1 cellular context compared by ENCODE assay signal in genomic region chr5:172659909-172660628, GRCh38.
A peak's percentile ranks its signal among the peaks of the same experiment; 100 is the strongest.
TF ChIP-seq lines count a peak whose summit lies in the region.

No MANE protein-coding gene starts in this region.

TF ChIP-seq in HepG2, 621 proteins besides CTCF, POLR2A, EP300 and RAD21 (continued from another document and continues in another):
- TF ChIP-seq ZBTB26 (CRISPR knock-in tag; IDR thresholded peaks at IDR 0.05; ENCODE audit: borderline replicate concordance) (no peak), HOXA9 (CRISPR knock-in tag; IDR thresholded peaks at IDR 0.05; ENCODE audit: borderline replicate concordance) (peak; percentile 55; the same call in 1 of the 2 replicates), ZFP62 (CRISPR knock-in tag; IDR thresholded peaks at IDR 0.05) (no peak), PBX2 (CRISPR knock-in tag; IDR thresholded peaks at IDR 0.05) (peak; percentile 31; the same call in 1 of the 2 replicates), ZNF782 (CRISPR knock-in tag; IDR thresholded peaks at IDR 0.05; ENCODE audit: borderline replicate concordance) (no peak), ZC3H4 (CRISPR knock-in tag; IDR thresholded peaks at IDR 0.05; ENCODE audit: borderline replicate concordance) (no peak), ZNF431 (CRISPR knock-in tag; IDR thresholded peaks at IDR 0.05; ENCODE audit: borderline replicate concordance, low read depth) (no peak; the same call in 1 of the 2 replicates), ZBTB2 (CRISPR knock-in tag; IDR thresholded peaks at IDR 0.05; ENCODE audit: low read depth) (0 out of 2 replicates have a peak, but pooled peaks have one; percentile 41), RCOR2 (CRISPR knock-in tag; IDR thresholded peaks at IDR 0.05) (0 out of 2 replicates have a peak, but pooled peaks have one; percentile 54), BCL3 (CRISPR knock-in tag; IDR thresholded peaks at IDR 0.05) (peak; percentile 49), BORCS8-MEF2B (CRISPR knock-in tag; IDR thresholded peaks at IDR 0.05) (peak; percentile 26; the same call in 1 of the 2 replicates), MAF1 (CRISPR knock-in tag; IDR thresholded peaks at IDR 0.05; ENCODE audit: borderline replicate concordance) (no peak), CENPBD1 (CRISPR knock-in tag; IDR thresholded peaks at IDR 0.05; ENCODE audit: borderline replicate concordance, low read depth) (no peak), POGK (CRISPR knock-in tag; conservative IDR thresholded peaks at IDR 0.05) (peak; percentile 42; the same call in 1 of the 2 replicates), ZBTB44 (CRISPR knock-in tag; IDR thresholded peaks at IDR 0.05) (no peak), ARHGAP35 (CRISPR knock-in tag; IDR thresholded peaks at IDR 0.05; ENCODE audit: borderline replicate concordance) (no peak), TERF1 (CRISPR knock-in tag; IDR thresholded peaks at IDR 0.05) (no peak), ZKSCAN5 (CRISPR knock-in tag; IDR thresholded peaks at IDR 0.05) (no peak), NFE2L2 (IDR thresholded peaks at IDR 0.05; ENCODE audit: low read length) (no peak), ZNF569 (CRISPR knock-in tag; IDR thresholded peaks at IDR 0.05; ENCODE audit: borderline replicate concordance) (no peak), ZNF710 (CRISPR knock-in tag; IDR thresholded peaks at IDR 0.05; ENCODE audit: borderline replicate concordance) (peak; percentile 54; the same call in 1 of the 2 replicates), ZNF564 (CRISPR knock-in tag; IDR thresholded peaks at IDR 0.05) (peak; percentile 72; the same call in 1 of the 2 replicates), CEBPG (CRISPR knock-in tag; IDR thresholded peaks at IDR 0.05) (no peak), ZNF18 (CRISPR knock-in tag; IDR thresholded peaks at IDR 0.05; ENCODE audit: insufficient replicate concordance) (peak; percentile 57), RELA (CRISPR knock-in tag; IDR thresholded peaks at IDR 0.05) (no peak), CERS6 (CRISPR knock-in tag; IDR thresholded peaks at IDR 0.05) (no peak), FOXP1 (IDR thresholded peaks at IDR 0.05) (no peak), FOXP1 (CRISPR knock-in tag; IDR thresholded peaks at IDR 0.05) (peak; percentile 77), ZNF251 (CRISPR knock-in tag; IDR thresholded peaks at IDR 0.05) (no peak), KDM1A (CRISPR knock-in tag; IDR thresholded peaks at IDR 0.05) (peak; percentile 65; the same call in 1 of the 2 replicates), ZNF598 (CRISPR knock-in tag; IDR thresholded peaks at IDR 0.05; ENCODE audit: borderline replicate concordance) (0 out of 2 replicates have a peak, but pooled peaks have one; percentile 49), KDM4B (CRISPR knock-in tag; IDR thresholded peaks at IDR 0.05) (peak; percentile 54; the same call in 1 of the 2 replicates), ZNF354B (CRISPR knock-in tag; IDR thresholded peaks at IDR 0.05) (0 out of 2 replicates have a peak, but pooled peaks have one; percentile 41), CBX2 (IDR thresholded peaks at IDR 0.05; ENCODE audit: low read depth, low read length) (no peak), CBX2 (CRISPR knock-in tag; IDR thresholded peaks at IDR 0.05; ENCODE audit: low read depth) (no peak), ZBTB37 (CRISPR knock-in tag; IDR thresholded peaks at IDR 0.05) (no peak), ZNF451 (CRISPR knock-in tag; IDR thresholded peaks at IDR 0.05) (no peak), FOXK1 (CRISPR knock-in tag; IDR thresholded peaks at IDR 0.05; ENCODE audit: borderline replicate concordance, low read depth) (peak; percentile 49; the same call in 1 of the 2 replicates), ZBTB3 (CRISPR knock-in tag; IDR thresholded peaks at IDR 0.05; ENCODE audit: borderline replicate concordance, low read depth) (peak; percentile 90), NR2F2 (IDR thresholded peaks at IDR 0.05; ENCODE audit: borderline replicate concordance, low read depth) (peak; percentile 67), DBP (CRISPR knock-in tag; IDR thresholded peaks at IDR 0.05; ENCODE audit: not compliant biosample characterization) (no peak), HDAC2 (CRISPR knock-in tag; IDR thresholded peaks at IDR 0.05) (peak; percentile 84), SOX13 (IDR thresholded peaks at IDR 0.05) (no peak), SOX13 (CRISPR knock-in tag; conservative IDR thresholded peaks at IDR 0.05 in 1 of 2, IDR thresholded peaks at IDR 0.05 in 1 of 2) (peak in 1 of 2 experiments; percentile 43; a peak in 2 of 4 replicates)
